Comparison of ENCODE assay signal across 26 cellular contexts in genomic region chr2:95362486-95362885, GRCh38. TPM values are rescaled to one million over a fixed set of nuclear protein-coding genes. Genes with fewer than 3 reads are reported as not detected.
DNase-seq lines count a peak whose midpoint lies in the region; ATAC-seq and TF ChIP-seq lines count a peak whose summit lies in the region.
"Had no signal": no experiment of that assay in that cellular context is flagged by ENCODE, and none has a peak within 500 bp of the region (broad histone marks: within the 10 kb centered on the region; RNA-seq: fewer than 3 reads in every experiment).

No MANE protein-coding gene starts in this region.

- no peak for TF ChIP-seq POLR2A in suprapubic skin (IDR thresholded peaks at IDR 0.05)

- no peaks in the 10 kb centered on the region for H3K4me1 ChIP-seq in H9 (ENCODE audit: insufficient read depth, low read length)
- H3K4me1 ChIP-seq in RWPE2 (ENCODE audit: insufficient read depth, poor library complexity, severe bottlenecking), result no peaks in the 10 kb centered on the region
- H3K4me1 ChIP-seq in lower lobe of right lung, result no peaks in the 10 kb centered on the region
- peaks cover 6% of the 10 kb centered on the region for H3K4me1 ChIP-seq in suprapubic skin
- H3K4me1 ChIP-seq: A549; BLaER1 treated with 17β-estradiol and CSF1 and Interleukin-3, amounts not matched to agents 10 nM and 100 nM; HAP-1 had no signal

- H3K27ac Mint-ChIP-seq in H9, result no peak overlapping the region; a peak in 1 of 7 replicates
- H3K27ac Mint-ChIP-seq: CD4-positive, alpha-beta T cell; GM23338; HFFc6 had no signal

- no peak overlapping the region for H4K91ac ChIP-seq in H9 (ENCODE audit: insufficient read length, low read depth, low read length)

- H2BK20ac ChIP-seq in H9 (ENCODE audit: low read depth, low read length, poor library complexity, severe bottlenecking), result no peak overlapping the region

- H3K23ac ChIP-seq in H9 (ENCODE audit: insufficient read length, low read depth, low read length), result no peak overlapping the region

- POLR2A ChIA-PET in GM10248 (lab: Yijun Ruan, JAX), result no interaction called here

- H3K4me3 Mint-ChIP-seq in H9, result no peak overlapping the region
- H3K4me3 Mint-ChIP-seq: CD4-positive, alpha-beta T cell; GM23338; HFFc6 had no signal

- H3K4ac ChIP-seq in H9 (ENCODE audit: low read depth, low read length), result no peak overlapping the region

- H3K23me2 ChIP-seq in H9 (ENCODE audit: insufficient read length, low read depth, low read length, poor library complexity, severe bottlenecking), result no peaks in the 10 kb centered on the region

- H3K56ac ChIP-seq in H9 (ENCODE audit: insufficient read length, low read depth, low read length), result no peak overlapping the region

- H3T11ph ChIP-seq in H9 (ENCODE audit: low read length), result no peak overlapping the region

- no peak overlapping the region for H3K14ac ChIP-seq in H9 (ENCODE audit: insufficient read depth, low read length)

- H3K4me3 ChIP-seq in RWPE2 (ENCODE audit: severe bottlenecking) (no peak overlapping the region), lower lobe of right lung (no peak overlapping the region), suprapubic skin (no peak overlapping the region)
- H3K4me3 ChIP-seq: A549; BLaER1 treated with 17β-estradiol and CSF1 and Interleukin-3, amounts not matched to agents 10 nM and 100 nM; GM12878; GM23338; HAP-1; MG63 had no signal

- no peak for ATAC-seq in RWPE2 (ENCODE audit: low read depth)
- no peak for ATAC-seq in lower lobe of right lung
- no peak for ATAC-seq in GM21529 (IDR thresholded peaks at IDR 0.05; ENCODE audit: unreplicated experiment)
- ATAC-seq: A549, GM12878, GM23338 had no signal

- DNase-seq in H9 (peak; percentile 18), RWPE2 (ENCODE audit: low spot score) (peak; percentile 22), lower lobe of right lung (peak; percentile 6), suprapubic skin (ENCODE audit: low spot score in 2 of 2) (peak; percentile 13 to 34), NK-92 (lab: John Stamatoyannopoulos, UW; ENCODE audit: unreplicated experiment) (no peak), GM10248 (ENCODE audit: extremely low spot score) (no peak)
- DNase-seq: AML-193; CD4-positive, alpha-beta T cell; DMS53; HFFc6; IMR-90; KG1; MG63; NCI-H1105 treated with DMSO at 0.1 percent for 48 hours; NCI-H2029; NCI-H446; NCI-H526; NCI-H82; RPMI8226; SHP77 treated with DMSO at 0.1 percent for 48 hours had no signal

- H3K27me3 ChIP-seq in H9 (ENCODE audit: insufficient read depth, low read length), result no peaks in the 10 kb centered on the region
- no peaks in the 10 kb centered on the region for H3K27me3 ChIP-seq in RWPE2 (ENCODE audit: insufficient read depth, poor library complexity, severe bottlenecking)
- no peaks in the 10 kb centered on the region for H3K27me3 ChIP-seq in lower lobe of right lung (ENCODE audit: low read depth)
- H3K27me3 ChIP-seq in suprapubic skin, result no peaks in the 10 kb centered on the region
- H3K27me3 ChIP-seq: BLaER1 treated with 17β-estradiol and CSF1 and Interleukin-3, amounts not matched to agents 10 nM and 100 nM; MG63 had no signal

- H3K9me3 Mint-ChIP-seq in H9, result peaks cover 0 to 17% of the 10 kb centered on the region in 2 experiments; a peak in 2 of 5 replicates
- H3K9me3 Mint-ChIP-seq: CD4-positive, alpha-beta T cell; HFFc6 had no signal

- no peak overlapping the region for H3K4me2 ChIP-seq in H9 (ENCODE audit: insufficient read depth, insufficient read length, low read length)
- H3K4me2 ChIP-seq: A549; BLaER1 treated with 17β-estradiol and CSF1 and Interleukin-3, amounts not matched to agents 10 nM and 100 nM; GM23338 had no signal

- TF ChIP-seq CTCF in H9 (conservative IDR thresholded peaks at IDR 0.05) (no peak), RWPE2 (IDR thresholded peaks at IDR 0.05; ENCODE audit: poor library complexity, severe bottlenecking) (no peak), lower lobe of right lung (IDR thresholded peaks at IDR 0.05) (no peak), suprapubic skin (IDR thresholded peaks at IDR 0.05) (no peak), GM10248 (IDR thresholded peaks at IDR 0.05; ENCODE audit: control extremely low read depth, extremely low read depth, low read depth, missing control alignments) (no peak)

- WGBS in H9 (ENCODE audit: extremely low coverage, insufficient read length, low lambda C conversion rate), result no CpG with 5 or more reads among the region's 9 CpGs
- 84% methylated on average over 7 of the region's 9 CpGs for WGBS in suprapubic skin

- no peaks in the 10 kb centered on the region for H3K4me1 Mint-ChIP-seq in H9

- no peaks in the 10 kb centered on the region for H3K9me3 ChIP-seq in H9 (ENCODE audit: control insufficient read depth, low read depth, low read length)
- no peaks in the 10 kb centered on the region for H3K9me3 ChIP-seq in RWPE2 (ENCODE audit: severe bottlenecking)
- H3K9me3 ChIP-seq in lower lobe of right lung, result no peaks in the 10 kb centered on the region
- no peaks in the 10 kb centered on the region for H3K9me3 ChIP-seq in suprapubic skin
- H3K9me3 ChIP-seq: A549; BLaER1 treated with 17β-estradiol and CSF1 and Interleukin-3, amounts not matched to agents 10 nM and 100 nM; HAP-1 had no signal

- H2AFZ ChIP-seq in H9 (ENCODE audit: low read length), result no peak overlapping the region
- H2AFZ ChIP-seq: GM23338 had no signal

- H3K27me3 Mint-ChIP-seq in H9 (ENCODE audit: low read depth), result peaks cover 30% of the 10 kb centered on the region

- no peak overlapping the region for H2BK12ac ChIP-seq in H9 (ENCODE audit: insufficient read length, low read depth, low read length)

- H3K9ac ChIP-seq in H9 (ENCODE audit: extremely low read depth, insufficient read length, low read length), result no peak overlapping the region
- H3K9ac ChIP-seq: BLaER1 treated with 17β-estradiol and CSF1 and Interleukin-3, amounts not matched to agents 10 nM and 100 nM had no signal

- no peaks in the 10 kb centered on the region for H3K36me3 Mint-ChIP-seq in H9 (ENCODE audit: insufficient read depth in 1 of 3, low read depth in 3 of 3)

- H4K8ac ChIP-seq in H9 (replicated peaks; ENCODE audit: insufficient read length, low read depth, low read length), result no peak overlapping the region

- H4K20me1 ChIP-seq in H9 (ENCODE audit: control insufficient read depth, insufficient read depth, insufficient read length), result no peaks in the 10 kb centered on the region
- H4K20me1 ChIP-seq: BLaER1 treated with 17β-estradiol and CSF1 and Interleukin-3, amounts not matched to agents 10 nM and 100 nM had no signal

- intact Hi-C loops in lower lobe of right lung (cut with DNase I), result no loop called here

- no peak overlapping the region for H2AK5ac ChIP-seq in H9 (ENCODE audit: insufficient read length, low read length)

- H2BK120ac ChIP-seq in H9 (ENCODE audit: low read depth, low read length, poor library complexity, severe bottlenecking), result no peak overlapping the region

- H2BK5ac ChIP-seq in H9 (ENCODE audit: insufficient read length, low read length), result no peak overlapping the region

- CTCF ChIA-PET in GM10248 (lab: Yijun Ruan, JAX), result interaction anchor here (1.9 kb wide), 1 partner anchor 17 kb away, joined by 9 read pairs; no protein-coding TSS in a partner anchor

- no peak overlapping the region for H3K27ac ChIP-seq in H9 (ENCODE audit: insufficient read length, low read depth, low read length)
- no peak overlapping the region for H3K27ac ChIP-seq in RWPE2 (ENCODE audit: poor library complexity, severe bottlenecking)
- no peak overlapping the region for H3K27ac ChIP-seq in lower lobe of right lung
- H3K27ac ChIP-seq in suprapubic skin, result no peak overlapping the region
- H3K27ac ChIP-seq: A549; BLaER1 treated with 17β-estradiol and CSF1 and Interleukin-3, amounts not matched to agents 10 nM and 100 nM had no signal

- TF ChIP-seq EP300 in suprapubic skin (IDR thresholded peaks at IDR 0.05), result no peak

- H3K79me1 ChIP-seq in H9 (ENCODE audit: insufficient read depth, low read depth, low read length, poor library complexity, severe bottlenecking), result no peaks in the 10 kb centered on the region

- no peak overlapping the region for H4K5ac ChIP-seq in H9 (ENCODE audit: insufficient read length, low read depth, low read length)

- no peak overlapping the region for H2BK15ac ChIP-seq in H9 (ENCODE audit: low read depth, low read length)

- H3K79me2 ChIP-seq in H9 (ENCODE audit: insufficient read depth, low read length), result no peaks in the 10 kb centered on the region

- no peak overlapping the region for H3K18ac ChIP-seq in H9 (ENCODE audit: insufficient read length, low read depth, low read length)

- H3K36me3 ChIP-seq in RWPE2 (ENCODE audit: low read depth), result no peaks in the 10 kb centered on the region
- no peaks in the 10 kb centered on the region for H3K36me3 ChIP-seq in lower lobe of right lung
- H3K36me3 ChIP-seq in suprapubic skin, result no peaks in the 10 kb centered on the region
- H3K36me3 ChIP-seq: BLaER1 treated with 17β-estradiol and CSF1 and Interleukin-3, amounts not matched to agents 10 nM and 100 nM; HAP-1; MG63 had no signal

RNA-seq across cellular contexts. Expression of gene FAHD2A, which starts 40.0 kb away (rescaled TPM):
- total RNA-seq in H9 (2021) (36.9 and 39.8 TPM in 2 replicates), lower lobe of right lung (19.4 TPM), suprapubic skin (10 to 100 TPM; 16.4 to 52.5 (median 26.9) TPM)

Comparison
In these comparisons a context has a peak if more than half of its experiments do, and no peak if none do; other contexts are left out.
1. DNase-seq: peak in H9 (single experiment), RWPE2 (single experiment), lower lobe of right lung (single experiment) and suprapubic skin (2 of 2); none in NK-92 (single experiment) and GM10248 (single experiment).